30 cellular contexts compared by ENCODE assay signal in genomic region chr2:191703079-191703725, GRCh38. TPM values are rescaled to one million over a fixed set of nuclear protein-coding genes. Genes with fewer than 3 reads are reported as not detected.
DNase-seq lines count a peak whose midpoint lies in the region; ATAC-seq and TF ChIP-seq lines count a peak whose summit lies in the region.
"Had no signal": no experiment of that assay in that cellular context is flagged by ENCODE, and none has a peak within 500 bp of the region (broad histone marks: within the 10 kb centered on the region; RNA-seq: fewer than 3 reads in every experiment).

No MANE protein-coding gene starts in this region.

- ATAC-seq in upper lobe of right lung: peak; percentile 64
- no peak for ATAC-seq in PC-3
- ATAC-seq: activated naive CD4-positive, alpha-beta T cell treated with anti-CD3 and anti-CD28 coated beads, Interleukin-2, amount 50 U/mL, for 72 hours; CD8-positive, alpha-beta T cell; HCT116; left ventricle myocardium superior; sciatic nerve had no signal

- DNase-seq in NCI-H748 (lab: John Stamatoyannopoulos, UW; ENCODE audit: unreplicated experiment) (peak; percentile 50), NCI-H748 treated with DMSO at 0.1 percent for 48 hours (lab: John Stamatoyannopoulos, UW) (no peak), NCI-H774 (lab: John Stamatoyannopoulos, UW) (peak; percentile 27), left kidney (ENCODE audit: low read depth, low spot score) (peak; percentile 66), upper lobe of right lung (peak; percentile 66), WERI-Rb-1 (no peak), NCI-H1417 treated with DMSO at 0.1 percent for 48 hours (lab: John Stamatoyannopoulos, UW) (no peak), PC-3 (no peak)
- DNase-seq: activated CD4-positive, alpha-beta T cell treated with anti-CD3 and anti-CD28 coated beads for 4 hours; activated CD8-positive, alpha-beta memory T cell treated with anti-CD3 and anti-CD28 coated beads for 24 hours; activated effector memory CD4-positive, alpha-beta T cell treated with Interleukin-2 at 50 U/mL for 16 hours; CD8-positive, alpha-beta T cell; hypothalamus; left ventricle myocardium superior; MV-4-11; naive B cell; NCI-H1930; NCI-H345; RPMI8226; stimulated activated CD4-positive, alpha-beta T cell treated with anti-CD3 and anti-CD28 coated beads, Interleukin-12 subunit alpha, Interleukin-12 subunit beta, amount 100 ng/mL, for 4 hours; stimulated activated CD4-positive, alpha-beta T cell treated with anti-CD3 and anti-CD28 coated beads, Interleukin-2, amount 100 ng/mL, for 48 hours; stomach; T-helper 9 cell; tibial artery had no signal

- no peak overlapping the region for H3K9ac ChIP-seq in PC-3 (ENCODE audit: low read length)

- H3K36me3 ChIP-seq in upper lobe of right lung: no peaks in the 10 kb centered on the region
- H3K36me3 ChIP-seq in WERI-Rb-1: no peaks in the 10 kb centered on the region
- no peaks in the 10 kb centered on the region for H3K36me3 ChIP-seq in PC-3 (ENCODE audit: low read depth, low read length)
- H3K36me3 ChIP-seq: breast epithelium, stomach, tibial artery had no signal

- H3K27ac ChIP-seq in upper lobe of right lung: no peak overlapping the region
- no peak overlapping the region for H3K27ac ChIP-seq in WERI-Rb-1
- H3K27ac ChIP-seq in PC-3 (ENCODE audit: low read length): no peak overlapping the region
- H3K27ac ChIP-seq: breast epithelium, SJSA1, stomach, tibial artery, VCaP had no signal

- H3K9me2 ChIP-seq in PC-3 (replicated peaks; ENCODE audit: low read length): no peaks in the 10 kb centered on the region

- no peak overlapping the region for H2AFZ ChIP-seq in PC-3 (ENCODE audit: low read length)

- TF ChIP-seq CTCF in upper lobe of right lung (IDR thresholded peaks at IDR 0.05) (no peak), WERI-Rb-1 (IDR thresholded peaks at IDR 0.05; ENCODE audit: low read depth, low read length) (no peak), PC-3 (conservative IDR thresholded peaks at IDR 0.05; ENCODE audit: low read depth, low read length) (no peak)

- H3K9me3 ChIP-seq in upper lobe of right lung (no peaks in the 10 kb centered on the region), WERI-Rb-1 (ENCODE audit: severe bottlenecking) (no peaks in the 10 kb centered on the region), PC-3 (ENCODE audit: low read length) (no peaks in the 10 kb centered on the region)
- H3K9me3 ChIP-seq: breast epithelium, SJSA1, stomach, tibial artery had no signal

- no peak overlapping the region for H3K4me2 ChIP-seq in PC-3 (ENCODE audit: low read length)

- intact Hi-C loops in upper lobe of right lung (cut with DNase I): no loop called here
- intact Hi-C loops in PC-3 (cut with micrococcal nuclease): no loop called here

- BruUV-seq in PC-3 (replicated peaks; lab: Mats Ljungman, UMichigan): no TSS peak

- peaks cover 5% of the 10 kb centered on the region for H3F3A ChIP-seq in PC-3 (ENCODE audit: low read length, unreplicated experiment)

- POLR2A ChIA-PET in PC-3 (lab: Charles Lee; ENCODE audit: unreplicated experiment): no interaction called here

- H3K4me3 ChIP-seq in upper lobe of right lung (no peak overlapping the region), WERI-Rb-1 (ENCODE audit: low read depth, low read length) (no peak overlapping the region), PC-3 (ENCODE audit: low read length) (no peak overlapping the region)
- H3K4me3 ChIP-seq: breast epithelium, SJSA1, stomach, tibial artery had no signal

- CTCF ChIA-PET in PC-3 (lab: Charles Lee): no interaction called here

- no peaks in the 10 kb centered on the region for H3K4me1 ChIP-seq in upper lobe of right lung
- H3K4me1 ChIP-seq in PC-3 (ENCODE audit: insufficient read depth, low read length): no peaks in the 10 kb centered on the region
- H3K4me1 ChIP-seq: breast epithelium, SJSA1, stomach, tibial artery had no signal

- no peaks in the 10 kb centered on the region for H4K20me1 ChIP-seq in PC-3 (ENCODE audit: low read length)

- H3K79me2 ChIP-seq in PC-3 (ENCODE audit: low read length): no peaks in the 10 kb centered on the region

- H3K27me3 ChIP-seq in upper lobe of right lung: no peaks in the 10 kb centered on the region
- H3K27me3 ChIP-seq in WERI-Rb-1 (ENCODE audit: insufficient read depth, low read depth, severe bottlenecking): no peaks in the 10 kb centered on the region
- no peaks in the 10 kb centered on the region for H3K27me3 ChIP-seq in PC-3 (ENCODE audit: low read length)
- H3K27me3 ChIP-seq: breast epithelium, SJSA1, stomach, tibial artery had no signal

RNA-seq across cellular contexts. Expression of gene NABP1, which starts 25.3 kb away (rescaled TPM):
- total RNA-seq in upper lobe of right lung: 50.2 TPM
- total RNA-seq in PC-3 (2014; rRNA removed): 45.4 and 56.8 TPM in 2 replicates

Comparison
In these comparisons a context has a peak if more than half of its experiments do, and no peak if none do; other contexts are left out.
1. DNase-seq: peak in NCI-H748 (single experiment), NCI-H774 (single experiment), left kidney (single experiment) and upper lobe of right lung (single experiment); none in NCI-H748 treated with DMSO at 0.1 percent for 48 hours (single experiment), WERI-Rb-1 (single experiment), NCI-H1417 treated with DMSO at 0.1 percent for 48 hours (single experiment) and PC-3 (single experiment).